ENCODE assay signal across 15 cellular contexts in genomic region chr3:157428957-157429356, GRCh38. TPM values are rescaled to one million over a fixed set of nuclear protein-coding genes. Genes with fewer than 3 reads are reported as not detected.
"Had no signal": no experiment of that assay in that cellular context is flagged by ENCODE, and none has a peak within 500 bp of the region (broad histone marks: within the 10 kb centered on the region; RNA-seq: fewer than 3 reads in every experiment).

No MANE protein-coding gene starts in this region.

- H3K4me1 ChIP-seq: sigmoid colon had no signal

- H3K4me1 Mint-ChIP-seq: activated CD4-positive, alpha-beta memory T cell treated with anti-CD3 and anti-CD28 coated beads, Interleukin-2, amount 10 ng/mL, durations not matched to agents 7 days and 5 days; activated CD4-positive, alpha-beta T cell treated with anti-CD3 and anti-CD28 coated beads for 36 hours had no signal

- H3K9me3 Mint-ChIP-seq: activated CD4-positive, alpha-beta memory T cell treated with anti-CD3 and anti-CD28 coated beads, Interleukin-2, amount 10 ng/mL, durations not matched to agents 7 days and 5 days had no signal

- ATAC-seq: left ventricle myocardium superior had no signal

- H3K4me3 ChIP-seq: sigmoid colon had no signal

- H3K27ac ChIP-seq: sigmoid colon, VCaP had no signal

- H3K4me3 Mint-ChIP-seq: activated CD4-positive, alpha-beta memory T cell treated with anti-CD3 and anti-CD28 coated beads, Interleukin-2, amount 10 ng/mL, durations not matched to agents 7 days and 5 days; activated CD4-positive, alpha-beta T cell treated with anti-CD3 and anti-CD28 coated beads for 36 hours; neural crest cell; type B pancreatic cell had no signal

- H3K36me3 ChIP-seq: sigmoid colon had no signal

- H3K27ac Mint-ChIP-seq: activated CD4-positive, alpha-beta memory T cell treated with anti-CD3 and anti-CD28 coated beads, Interleukin-2, amount 10 ng/mL, durations not matched to agents 7 days and 5 days; activated CD4-positive, alpha-beta T cell treated with anti-CD3 and anti-CD28 coated beads for 36 hours; type B pancreatic cell had no signal

- H3K27me3 ChIP-seq: sigmoid colon had no signal

- DNase-seq: activated CD4-positive, alpha-beta memory T cell treated with anti-CD3 and anti-CD28 coated beads, Interleukin-2, amount 10 ng/mL, durations not matched to agents 7 days and 5 days; activated T-cell treated with anti-CD3 and anti-CD28 coated beads, Interleukin-2, amount 50 U/mL, for 48 hours; cortex of kidney; effector CD8-positive, alpha-beta T cell; hippocampal formation; left ventricle myocardium superior; sigmoid colon; stimulated activated CD4-positive, alpha-beta T cell treated with anti-CD3 and anti-CD28 coated beads, Interleukin-12 subunit alpha, Interleukin-12 subunit beta, amount 100 ng/mL, for 4 hours; stimulated activated naive CD4-positive, alpha-beta T cell; substantia nigra had no signal

RNA-seq across cellular contexts. Expression of gene PTX3, which starts 7.7 kb away (rescaled TPM):
- total RNA-seq: activated CD4-positive, alpha-beta memory T cell treated with anti-CD3 and anti-CD28 coated beads, Interleukin-2, amount 10 ng/mL, durations not matched to agents 7 days and 5 days; T-helper 2 cell treated with Interferon-gamma antibody and Interleukin-4, amounts not matched to agents 100 ng/mL and 5 ng/mL, for 36 hours had no signal
